20 cellular contexts compared by ENCODE assay signal in genomic region chr3:45683417-45684326, GRCh38. TPM values are rescaled to one million over a fixed set of nuclear protein-coding genes. Genes with fewer than 3 reads are reported as not detected.
A peak's percentile ranks its signal among the peaks of the same experiment; 100 is the strongest.
DNase-seq lines count a peak whose midpoint lies in the region; ATAC-seq, FAIRE-seq and TF ChIP-seq lines count a peak whose summit lies in the region.
"Had no signal": no experiment of that assay in that cellular context is flagged by ENCODE, and none has a peak within 500 bp of the region (broad histone marks: within the 10 kb centered on the region; RNA-seq: fewer than 3 reads in every experiment).

No MANE protein-coding gene starts in this region.

- H3F3A ChIP-seq in GM23338 (replicated peaks; ENCODE audit: low read depth) = no peaks in the 10 kb centered on the region

- H3K4me3 ChIP-seq in GM23338 (0 out of 2 replicates have a peak overlapping the region, but pooled peaks have one; percentile 1), GM12878 (no peak overlapping the region), hepatocyte (no peak overlapping the region)
- H3K4me3 ChIP-seq: cardiac muscle cell, skin epidermis, uterus had no signal

- H4K20me1 ChIP-seq in GM23338 (replicated peaks; ENCODE audit: insufficient read depth) = no peaks in the 10 kb centered on the region; the same call in 1 of the 2 replicates
- no peaks in the 10 kb centered on the region for H4K20me1 ChIP-seq in GM12878 (ENCODE audit: control insufficient read depth, insufficient read depth)
- no peaks in the 10 kb centered on the region for H4K20me1 ChIP-seq in hepatocyte (ENCODE audit: insufficient read depth, poor library complexity, severe bottlenecking)

- 84% methylated on average over 13 of the region's 13 CpGs for WGBS in GM12878 (ENCODE audit: insufficient coverage, insufficient replicate concordance, low lambda C conversion rate, missing lambda C conversion rate)
- WGBS in hepatocyte (ENCODE audit: low lambda C conversion rate, missing lambda C conversion rate) = 88% methylated on average over 13 of the region's 13 CpGs

- H3K27ac ChIP-seq in GM23338 (ENCODE audit: low read depth) (peak overlapping the region; percentile 67), GM12878 (ENCODE audit: control insufficient read depth, insufficient read depth) (no peak overlapping the region), hepatocyte (no peak overlapping the region)
- H3K27ac ChIP-seq: cardiac muscle cell, skin epidermis had no signal

- H3K4me1 ChIP-seq in GM23338 (ENCODE audit: insufficient read depth) (peaks cover 17% of the 10 kb centered on the region), GM12878 (ENCODE audit: control insufficient read depth, insufficient read depth, low read length) (no peaks in the 10 kb centered on the region), hepatocyte (ENCODE audit: insufficient read depth) (peaks cover 23% of the 10 kb centered on the region)
- H3K4me1 ChIP-seq: BE2C, uterus had no signal

- H3K27ac Mint-ChIP-seq in GM23338 = peak overlapping the region; percentile 38
- peak overlapping the region in 4 of 6 donors; percentile 13 to 93 (median 65) for H3K27ac Mint-ChIP-seq in naive B cell
- H3K27ac Mint-ChIP-seq: activated naive CD8-positive, alpha-beta T cell treated with anti-CD3 and anti-CD28 coated beads for 36 hours had no signal

- TF ChIP-seq CTCF in GM23338 (conservative IDR thresholded peaks at IDR 0.05; ENCODE audit: low read depth in 2 of 2) = no peak
- no peak for TF ChIP-seq CTCF in GM12878 (IDR thresholded peaks at IDR 0.05 in 2 of 3, conservative IDR thresholded peaks at IDR 0.05 in 1 of 3; ENCODE audit: control insufficient read depth in 2 of 3, extremely low read depth in 1 of 3, insufficient read depth in 1 of 3, low read depth in 3 of 3, low read length in 3 of 3)
- no peak for TF ChIP-seq CTCF in hepatocyte (IDR thresholded peaks at IDR 0.05; ENCODE audit: poor library complexity)

- CTCF ChIA-PET in GM12878 (lab: Yijun Ruan, JAX) = interaction anchor here (0.8 kb wide), 1 partner anchor 122 kb away, joined by 4 read pairs; no protein-coding TSS in a partner anchor

- H3K36me3 ChIP-seq in GM23338 (ENCODE audit: insufficient read depth) (no peaks in the 10 kb centered on the region; the same call in 1 of the 2 replicates), GM12878 (ENCODE audit: control insufficient read depth in 2 of 2, insufficient read depth in 2 of 2, low read length in 1 of 2) (peaks cover 2 to 14% of the 10 kb centered on the region in 2 experiments), hepatocyte (replicated peaks; ENCODE audit: insufficient read depth, low read depth) (no peaks in the 10 kb centered on the region)
- H3K36me3 ChIP-seq: BE2C, cardiac muscle cell, uterus had no signal

- no peak overlapping the region for H2AFZ ChIP-seq in GM23338
- no peak overlapping the region for H2AFZ ChIP-seq in GM12878 (ENCODE audit: control insufficient read depth, low read depth, low read length)
- no peak overlapping the region for H2AFZ ChIP-seq in hepatocyte

- DNase-seq in GM23338 (ENCODE audit: low spot score) (peak; percentile 34), M059J (ENCODE audit: low read depth) (peak; percentile 35), GM12878 (ENCODE audit: low read depth, low spot score) (no peak), naive B cell (no peak), hepatocyte (ENCODE audit: low spot score) (no peak), DMS 273 treated with DMSO at 0.1 percent for 48 hours (lab: John Stamatoyannopoulos, UW) (no peak), SKM-1 treated with dmso at 0.1 percent for 144 hours (lab: John Stamatoyannopoulos, UW; ENCODE audit: unreplicated experiment) (no peak)
- DNase-seq: activated naive CD8-positive, alpha-beta T cell treated with anti-CD3 and anti-CD28 coated beads for 36 hours; activated T-cell treated with anti-CD3 and anti-CD28 coated beads, Interleukin-2, amount 50 U/mL, for 48 hours; BE2C; Calu3; glutamatergic neuron; MM.1S; NCI-H187; NCI-H446; stimulated activated CD4-positive, alpha-beta T cell treated with anti-CD3 and anti-CD28 coated beads, Interleukin-4, amount 100 ng/mL, for 24 hours; uterus had no signal

- peak; percentile 4; the same call in 1 of the 3 replicates for ATAC-seq in GM23338
- ATAC-seq in GM12878 = no peak
- no peak for ATAC-seq in naive B cell (ENCODE audit: low read depth in 2 of 2)
- ATAC-seq: naive thymus-derived CD4-positive, alpha-beta T cell had no signal

- H3K79me2 ChIP-seq in GM23338 (replicated peaks; ENCODE audit: insufficient read depth) = no peaks in the 10 kb centered on the region
- no peaks in the 10 kb centered on the region for H3K79me2 ChIP-seq in GM12878 (ENCODE audit: control insufficient read depth, insufficient read depth, low read length)
- no peaks in the 10 kb centered on the region for H3K79me2 ChIP-seq in hepatocyte

- H3K9me2 ChIP-seq in GM23338 (ENCODE audit: insufficient read depth) = no peaks in the 10 kb centered on the region
- no peaks in the 10 kb centered on the region for H3K9me2 ChIP-seq in hepatocyte (replicated peaks; ENCODE audit: insufficient read depth)

- intact Hi-C loops in GM12878 (cut with micrococcal nuclease; ENCODE audit: unreplicated experiment) = no loop called here

- no peak for FAIRE-seq in GM12878 (lab: Jason Lieb, UNC)

- H3K9ac ChIP-seq in GM12878 (ENCODE audit: control insufficient read depth, insufficient read depth, low read length) = no peak overlapping the region

- H3K27me3 ChIP-seq in GM23338 (ENCODE audit: insufficient read depth) (no peaks in the 10 kb centered on the region), GM12878 (replicated peaks in 1 of 2; ENCODE audit: control insufficient read depth in 2 of 2, insufficient read depth in 2 of 2, low read length in 1 of 2) (no peaks in the 10 kb centered on the region), hepatocyte (no peaks in the 10 kb centered on the region)
- H3K27me3 ChIP-seq: BE2C, cardiac muscle cell, uterus had no signal

- BruUV-seq in GM12878 (replicated peaks; lab: Mats Ljungman, UMichigan) = no TSS peak

- H3K9me3 Mint-ChIP-seq in GM23338 (peaks cover 11% of the 10 kb centered on the region), naive B cell (peaks cover 0 to 2% (median 0%) of the 10 kb centered on the region in 7 donors)
- H3K9me3 Mint-ChIP-seq: activated naive CD8-positive, alpha-beta T cell treated with anti-CD3 and anti-CD28 coated beads for 36 hours had no signal

- TF ChIP-seq RAD21 in GM12878 (IDR thresholded peaks at IDR 0.05; ENCODE audit: insufficient read depth, low read depth, low read length) = no peak

- H3K9me3 ChIP-seq in GM12878 (replicated peaks; ENCODE audit: control insufficient read depth, insufficient read depth, low read length) (no peaks in the 10 kb centered on the region), hepatocyte (ENCODE audit: low read depth) (no peaks in the 10 kb centered on the region)
- H3K9me3 ChIP-seq: BE2C, uterus had no signal

- SMC1A ChIA-PET in GM12878 (lab: Charles Lee; ENCODE audit: uncharacterized antibody, unreplicated experiment) = no interaction called here

- POLR2A ChIA-PET in GM12878 (lab: Charles Lee) = interaction anchor here (0.6 to 1.6 kb wide), 2 partner anchors 39 to 99 kb away, joined by 3 to 4 read pairs; no protein-coding TSS in a partner anchor

- H3K4me3 Mint-ChIP-seq in GM23338 (peak overlapping the region; percentile 38; the same call in 1 of the 3 replicates), naive B cell (peak overlapping the region in 2 of 8 donors; percentile 4 to 68)
- H3K4me3 Mint-ChIP-seq: activated naive CD8-positive, alpha-beta T cell treated with anti-CD3 and anti-CD28 coated beads for 36 hours had no signal

- H3K27me3 Mint-ChIP-seq in GM23338 (ENCODE audit: insufficient read depth, low read depth, poor library complexity) (peaks cover 2% of the 10 kb centered on the region), naive B cell (no peaks in the 10 kb centered on the region)
- H3K27me3 Mint-ChIP-seq: naive thymus-derived CD4-positive, alpha-beta T cell had no signal

- peak; percentile 52; the same call in 1 of the 2 replicates for TF ChIP-seq POLR2A in GM12878 (IDR thresholded peaks at IDR 0.05; ENCODE audit: low read depth, low read length)

- H3K36me3 Mint-ChIP-seq in GM23338 (ENCODE audit: low read depth) (peaks cover 41% of the 10 kb centered on the region), naive B cell (peaks cover 0 to 1% of the 10 kb centered on the region in 2 donors)

- in situ Hi-C loops in GM12878 (cut with MboI) = no loop called here

- RAD21 ChIA-PET in GM12878 (lab: Charles Lee; ENCODE audit: unreplicated experiment) = no interaction called here

- peak overlapping the region; percentile 41 for H3K4me2 ChIP-seq in GM23338
- no peak overlapping the region for H3K4me2 ChIP-seq in GM12878 (ENCODE audit: control insufficient read depth, insufficient read depth)
- no peak overlapping the region for H3K4me2 ChIP-seq in hepatocyte

- no peak for TF ChIP-seq EP300 in GM12878 (IDR thresholded peaks at IDR 0.05; ENCODE audit: borderline replicate concordance in 1 of 2, control insufficient read depth in 1 of 2, low read depth in 2 of 2, low read length in 2 of 2)

- peaks cover 37% of the 10 kb centered on the region for H3K4me1 Mint-ChIP-seq in GM23338
- peaks cover 15 to 20% (median 15%) of the 10 kb centered on the region in 3 donors for H3K4me1 Mint-ChIP-seq in naive B cell

TF ChIP-seq in GM12878, 131 proteins besides CTCF, POLR2A, EP300 and RAD21 (continues in another document):
- TF ChIP-seq PML (IDR thresholded peaks at IDR 0.05; ENCODE audit: low read length) = peak; percentile 10; the same call in 1 of the 2 replicates

RNA-seq across cellular contexts. Expression of gene SACM1L, which starts 5.5 kb away (rescaled TPM):
- 97.2 and 97.8 TPM in 2 replicates for total RNA-seq in GM23338 (2014; rRNA removed; shearing (Covaris generic))
- polyA plus RNA-seq in GM23338 (2016; fragmentation: Nextera tagmentation; extraction: Ambion mirVana) (43.2 and 43.5 TPM in 2 replicates), GM12878 (2011; rRNA removed) (48.3 and 65.0 TPM in 2 replicates), GM12878 (2014; fragmentation: Illumina TruSeq; extraction: Trizol) (28.4 and 34.2 TPM in 2 replicates), GM12878 (2014; fragmentation: Nextera tagmentation; extraction: Ambion mirVana) (10 to 100 TPM; 16.5 to 20.7 TPM), GM12878 (2014; rRNA removed) (28.6 and 33.2 TPM in 2 replicates), GM12878 (2016; fragmentation: Nextera tagmentation; extraction: Ambion mirVana) (10 to 100 TPM; 29.3 to 31.1 TPM), naive B cell (ENCODE audit: low read depth in 6 of 6) (10 to 100 TPM in 4 of 6 donors, 1 to 10 TPM in 2; 7.3 to 19.2 (median 15.4) TPM), hepatocyte (26.3 and 28.1 TPM in 2 replicates)
- total RNA-seq in M059J (2014; rRNA removed; shearing (Covaris generic)) = 11.9 and 20.5 TPM in 2 replicates
- total RNA-seq in GM12878 (2013; cell fraction: nucleolus; rRNA removed) = 184 and 189 TPM in 2 replicates
- total RNA-seq in GM12878 (2014; rRNA removed) (27.7 and 31.1 TPM in 2 replicates), GM12878 (2014; rRNA removed; fragmentation: Illumina TruSeq; extraction: Trizol) (26.8 and 32.0 TPM in 2 replicates), GM12878 (2021) (33.0 and 33.1 TPM in 2 replicates), hepatocyte (54.4 and 61.6 TPM in 2 replicates)
- 10.2 TPM for polyA plus RNA-seq in GM12878 (2011; ENCODE audit: low read depth)
- polyA plus RNA-seq in GM12878 (2011; cell fraction: cytosol; rRNA removed) = 12.2 and 12.4 TPM in 2 replicates
- 62.5 and 63.6 TPM in 2 replicates for polyA plus RNA-seq in GM12878 (2011; cell fraction: nucleus; rRNA removed)
- 17.8 and 20.9 TPM in 2 replicates for polyA plus RNA-seq in GM12878 (2012)
- polyA minus RNA-seq in GM12878 (2011; rRNA and poly(A)+ RNA removed) = 35.0 and 50.7 TPM in 2 replicates
- 21.6 and 26.4 TPM in 2 replicates for polyA minus RNA-seq in GM12878 (2011; cell fraction: cytosol; rRNA and poly(A)+ RNA removed)
- polyA minus RNA-seq in GM12878 (2011; cell fraction: nucleus; rRNA and poly(A)+ RNA removed) = 56.2 and 78.6 TPM in 2 replicates

Comparison
In these comparisons a context has a peak if more than half of its experiments do, and no peak if none do; other contexts are left out.
1. DNase-seq: peak in GM23338 (single experiment) and M059J (single experiment); none in GM12878 (single experiment), naive B cell (single experiment), hepatocyte (single experiment), DMS 273 treated with DMSO at 0.1 percent for 48 hours (single experiment) and SKM-1 treated with dmso at 0.1 percent for 144 hours (single experiment).